In the genomic region with DNA sequence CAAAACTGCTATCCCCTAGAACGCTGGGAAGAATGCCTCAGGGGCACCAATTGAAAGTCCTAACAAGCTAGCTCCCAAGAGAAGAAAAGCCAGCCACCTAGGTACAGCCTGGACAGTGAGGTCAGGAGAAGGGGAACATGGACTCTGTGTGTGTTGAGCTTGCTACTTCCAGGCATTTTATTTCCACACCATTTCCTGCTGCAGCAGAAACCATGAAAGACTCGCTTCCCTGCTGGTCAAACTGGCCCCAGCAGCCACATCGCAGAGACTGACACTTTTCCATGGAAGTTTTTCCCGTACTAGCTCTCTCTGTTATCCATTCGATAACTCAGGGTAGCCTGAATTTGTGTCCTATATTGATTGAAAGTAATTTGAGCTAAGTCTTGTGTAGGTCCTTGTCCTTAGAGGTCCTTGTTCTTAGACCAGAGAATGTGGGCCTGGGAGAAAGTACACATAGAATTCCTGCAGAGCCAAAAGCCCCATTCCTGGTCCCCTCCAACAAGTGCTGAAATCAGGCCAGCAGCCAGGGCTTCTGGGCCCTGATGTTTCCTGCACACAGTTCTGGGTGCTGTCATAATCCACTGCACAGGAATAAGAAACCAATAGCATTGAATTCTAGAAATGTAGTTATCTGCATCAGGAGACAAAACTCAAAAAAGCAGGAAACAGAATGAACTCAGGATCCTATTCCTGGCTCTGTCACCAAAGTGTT, we compare ENCODE assay signal across 13 cellular contexts.
DNase-seq lines count a peak whose midpoint lies in the region; TF ChIP-seq lines count a peak whose summit lies in the region.
"Had no signal": no experiment of that assay in that cellular context is flagged by ENCODE, and none has a peak within 500 bp of the region (broad histone marks: within the 10 kb centered on the region; RNA-seq: fewer than 3 reads in every experiment).

No MANE protein-coding gene starts in this region.

- H3K36me3 Mint-ChIP-seq in nephron progenitor cell (ENCODE audit: low read depth) (no peaks in the 10 kb centered on the region), type B pancreatic cell (no peaks in the 10 kb centered on the region)
- H3K36me3 Mint-ChIP-seq: CD4-positive, alpha-beta memory T cell had no signal

- H3K27ac Mint-ChIP-seq in nephron progenitor cell, result peak overlapping the region; percentile 9
- no peak overlapping the region for H3K27ac Mint-ChIP-seq in type B pancreatic cell
- H3K27ac Mint-ChIP-seq: B cell; CD4-positive, alpha-beta memory T cell had no signal

- H3K27me3 ChIP-seq in HUES64 (ENCODE audit: insufficient read depth, low read length), result no peaks in the 10 kb centered on the region

- no peak overlapping the region for H3K4me3 ChIP-seq in HUES64 (ENCODE audit: low read length)
- H3K4me3 ChIP-seq: HAP-1 had no signal

- TF ChIP-seq CTCF in nephron progenitor cell (IDR thresholded peaks at IDR 0.05) (no peak), type B pancreatic cell (conservative IDR thresholded peaks at IDR 0.05) (no peak)

- H3K9ac ChIP-seq in HUES64 (ENCODE audit: low read depth, low read length), result no peak overlapping the region

- peaks cover 20% of the 10 kb centered on the region for H3K4me1 ChIP-seq in HUES64 (ENCODE audit: insufficient read depth, low read length)
- H3K4me1 ChIP-seq: HAP-1 had no signal

- WGBS in HUES64, result 67% methylated on average over 5 of the region's 5 CpGs

- peaks cover 6% of the 10 kb centered on the region for H3K27me3 Mint-ChIP-seq in nephron progenitor cell (ENCODE audit: low read depth, poor library complexity)
- peaks cover 4% of the 10 kb centered on the region for H3K27me3 Mint-ChIP-seq in type B pancreatic cell
- H3K27me3 Mint-ChIP-seq: CD4-positive, alpha-beta memory T cell had no signal

- in situ Hi-C loops in G401 (cut with HindIII; ENCODE audit: low sequenced_read_pairs), result no loop called here

- H3K4me1 Mint-ChIP-seq in nephron progenitor cell, result peaks cover 6% of the 10 kb centered on the region
- H3K4me1 Mint-ChIP-seq in type B pancreatic cell (ENCODE audit: unreplicated experiment), result peaks cover 9% of the 10 kb centered on the region
- H3K4me1 Mint-ChIP-seq: B cell; CD4-positive, alpha-beta memory T cell had no signal

- H3K9me3 Mint-ChIP-seq in nephron progenitor cell (no peaks in the 10 kb centered on the region), type B pancreatic cell (no peaks in the 10 kb centered on the region)

- 0 out of 2 replicates have a peak overlapping the region, but pooled peaks have one; percentile 4 for H3K27ac ChIP-seq in HUES64 (ENCODE audit: low read depth, low read length)

- H3K4me3 Mint-ChIP-seq in nephron progenitor cell (no peak overlapping the region), type B pancreatic cell (no peak overlapping the region)
- H3K4me3 Mint-ChIP-seq: B cell; CD4-positive, alpha-beta memory T cell had no signal

- no peaks in the 10 kb centered on the region for H3K9me3 ChIP-seq in HUES64 (ENCODE audit: insufficient read depth, low read depth, low read length)
- H3K9me3 ChIP-seq: HAP-1 had no signal

- no peaks in the 10 kb centered on the region for H3K36me3 ChIP-seq in HUES64 (ENCODE audit: insufficient read depth, low read length)
- H3K36me3 ChIP-seq: HAP-1 had no signal

- DNase-seq in G401 (ENCODE audit: low spot score) (peak; percentile 59), cerebellar cortex (ENCODE audit: low spot score) (peak; percentile 44), nephron progenitor cell (no peak), KG1 (lab: John Stamatoyannopoulos, UW) (no peak), type B pancreatic cell (ENCODE audit: extremely low spot score, unreplicated experiment) (no peak)
- no peak for DNase-seq in stimulated activated CD4-positive, alpha-beta T cell treated with anti-CD3 and anti-CD28 coated beads, Interleukin-15, amount 100 ng/mL, for 24 hours
- DNase-seq: CD4-positive, alpha-beta memory T cell; NCI-H1092; NCI-H1694 treated with DMSO at 0.1 percent for 48 hours; PC-3 had no signal

Comparison
In these comparisons a context has a peak if more than half of its experiments do, and no peak if none do; other contexts are left out.
1. DNase-seq: peak in G401 (single experiment) and cerebellar cortex (single experiment); none in nephron progenitor cell (single experiment), KG1 (single experiment), stimulated activated CD4-positive, alpha-beta T cell treated with anti-CD3 and anti-CD28 coated beads, Interleukin-15, amount 100 ng/mL, for 24 hours (single experiment) and type B pancreatic cell (single experiment).